Comparison of ENCODE assay signal across 31 cellular contexts in genomic region chr1:56068210-56068609, GRCh38.
DNase-seq lines count a peak whose midpoint lies in the region; ATAC-seq, FAIRE-seq and TF ChIP-seq lines count a peak whose summit lies in the region.
"Had no signal": no experiment of that assay in that cellular context is flagged by ENCODE, and none has a peak within 500 bp of the region (broad histone marks: within the 10 kb centered on the region; RNA-seq: fewer than 3 reads in every experiment).

No MANE protein-coding gene starts in this region.

- H3K27ac ChIP-seq in ascending aorta (peak overlapping the region; percentile 72 to 90), keratinocyte (ENCODE audit: control insufficient read depth, insufficient read depth, low read length) (no peak overlapping the region), thoracic aorta (peak overlapping the region; percentile 52 to 85)
- H3K27ac ChIP-seq: adrenal gland, parathyroid adenoma, Peyer's patch, spleen had no signal

- H3K9me3 Mint-ChIP-seq in HFFc6: no peaks in the 10 kb centered on the region
- H3K9me3 Mint-ChIP-seq: activated CD8-positive, alpha-beta T cell treated with anti-CD3 and anti-CD28 coated beads for 36 hours; activated naive CD4-positive, alpha-beta T cell treated with anti-CD3 and anti-CD28 coated beads, Interleukin-2, amount 10 ng/mL, durations not matched to agents 7 days and 5 days; GM23338; type B pancreatic cell had no signal

- no peak for TF ChIP-seq CTCF in HFFc6 (IDR thresholded peaks at IDR 0.05)
- no peak for TF ChIP-seq CTCF in ascending aorta (IDR thresholded peaks at IDR 0.05)
- no peak for TF ChIP-seq CTCF in keratinocyte (optimal IDR thresholded peaks at IDR 0.05 in 1 of 3, IDR thresholded peaks at IDR 0.05 in 1 of 3, conservative IDR thresholded peaks at IDR 0.05 in 1 of 3; ENCODE audit: extremely low read depth in 1 of 3, insufficient read depth in 2 of 3, low read length in 3 of 3)
- TF ChIP-seq CTCF in thoracic aorta (IDR thresholded peaks at IDR 0.05): no peak

- H3K4me3 Mint-ChIP-seq in HFFc6: no peak overlapping the region; the same call in 1 of the 2 replicates
- no peak overlapping the region for H3K4me3 Mint-ChIP-seq in T-helper 17 cell
- H3K4me3 Mint-ChIP-seq: activated CD4-positive, alpha-beta T cell treated with anti-CD3 and anti-CD28 coated beads for 36 hours; activated CD8-positive, alpha-beta T cell treated with anti-CD3 and anti-CD28 coated beads for 36 hours; activated naive CD4-positive, alpha-beta T cell treated with anti-CD3 and anti-CD28 coated beads, Interleukin-2, amount 10 ng/mL, durations not matched to agents 7 days and 5 days; GM23338; immature natural killer cell; neural crest cell; stimulated activated naive CD8-positive, alpha-beta T cell treated with anti-CD3 and anti-CD28 coated beads, Interleukin-15, amount 100 ng/mL, for 72 hours; type B pancreatic cell had no signal

- DNase-seq in HFFc6 (no peak), ascending aorta (ENCODE audit: low spot score in 2 of 2) (peak in 1 of 2 donors; percentile 72), keratinocyte (ENCODE audit: low read depth, low spot score) (no peak), thoracic aorta (ENCODE audit: low spot score) (no peak), T-helper 17 cell (no peak), superior temporal gyrus (ENCODE audit: extremely low spot score) (no peak)
- DNase-seq in activated CD4-positive, CD25-positive, alpha-beta regulatory T cell treated with anti-CD3 and anti-CD28 coated beads, Interleukin-2, amount 50 U/mL, for 72 hours: no peak
- DNase-seq: activated CD4-positive, alpha-beta T cell treated with anti-CD3 and anti-CD28 coated beads for 36 hours; activated CD8-positive, alpha-beta T cell treated with anti-CD3 and anti-CD28 coated beads for 36 hours; activated naive CD4-positive, alpha-beta T cell treated with anti-CD3 and anti-CD28 coated beads, Interleukin-2, amount 10 ng/mL, durations not matched to agents 7 days and 5 days; adrenal gland; effector CD8-positive, alpha-beta T cell; immature natural killer cell; NCI-H1105; NCI-H187; NCI-H2227 treated with DMSO at 0.1 percent for 48 hours; NCI-H526; Peyer's patch; spleen; stimulated activated CD4-positive, alpha-beta T cell treated with anti-CD3 and anti-CD28 coated beads, Interleukin-2, amount 100 ng/mL, for 24 hours; stimulated activated naive CD8-positive, alpha-beta T cell treated with anti-CD3 and anti-CD28 coated beads, Interleukin-15, amount 100 ng/mL, for 72 hours; SW 1271; T-helper 9 cell had no signal

- H3K27ac Mint-ChIP-seq in HFFc6: peak overlapping the region; percentile 34; the same call in 1 of the 2 replicates
- no peak overlapping the region for H3K27ac Mint-ChIP-seq in T-helper 17 cell
- H3K27ac Mint-ChIP-seq: activated CD4-positive, alpha-beta T cell treated with anti-CD3 and anti-CD28 coated beads for 36 hours; activated CD8-positive, alpha-beta T cell treated with anti-CD3 and anti-CD28 coated beads for 36 hours; activated naive CD4-positive, alpha-beta T cell treated with anti-CD3 and anti-CD28 coated beads, Interleukin-2, amount 10 ng/mL, durations not matched to agents 7 days and 5 days; GM23338; immature natural killer cell; stimulated activated naive CD8-positive, alpha-beta T cell treated with anti-CD3 and anti-CD28 coated beads, Interleukin-15, amount 100 ng/mL, for 72 hours; type B pancreatic cell had no signal

- H3K4me1 ChIP-seq in ascending aorta: peaks cover 10 to 38% of the 10 kb centered on the region in 2 donors
- H3K4me1 ChIP-seq in keratinocyte (ENCODE audit: control insufficient read depth, extremely low read depth, insufficient read depth, low read length): peaks cover 36% of the 10 kb centered on the region
- peaks cover 33 to 95% of the 10 kb centered on the region in 2 donors for H3K4me1 ChIP-seq in thoracic aorta (ENCODE audit: control insufficient read depth in 1 of 2, low read depth in 2 of 2)
- H3K4me1 ChIP-seq: adrenal gland, parathyroid adenoma, Peyer's patch, spleen had no signal

- FAIRE-seq in keratinocyte (lab: Jason Lieb, UNC): peak; percentile 17
- FAIRE-seq: bronchial epithelial cell, colon, GM18507, GM19239 had no signal

- H3K9me1 ChIP-seq in keratinocyte (ENCODE audit: control insufficient read depth, extremely low read depth, insufficient read depth, low read length): no peaks in the 10 kb centered on the region

- H3K4me2 ChIP-seq in keratinocyte (ENCODE audit: control insufficient read depth, extremely low read depth, insufficient read depth, low read depth, low read length): no peak overlapping the region
- H3K4me2 ChIP-seq: GM23338 had no signal

- H3K27me3 ChIP-seq in ascending aorta (no peaks in the 10 kb centered on the region), keratinocyte (ENCODE audit: control insufficient read depth, extremely low read depth, insufficient read depth, low read length) (no peaks in the 10 kb centered on the region), thoracic aorta (replicated peaks; ENCODE audit: insufficient read depth) (no peaks in the 10 kb centered on the region)
- H3K27me3 ChIP-seq: adrenal gland, Peyer's patch, spleen had no signal

- intact Hi-C loops in ascending aorta (cut with DNase I): loop anchor here (2.0 kb wide), 1 partner anchor 511 kb away; the partner anchor contains the start of gene PLPP3

- H3K36me3 Mint-ChIP-seq in HFFc6 (ENCODE audit: low read depth): no peaks in the 10 kb centered on the region
- no peaks in the 10 kb centered on the region for H3K36me3 Mint-ChIP-seq in T-helper 17 cell (ENCODE audit: low read depth)
- H3K36me3 Mint-ChIP-seq: activated naive CD4-positive, alpha-beta T cell treated with anti-CD3 and anti-CD28 coated beads, Interleukin-2, amount 10 ng/mL, durations not matched to agents 7 days and 5 days; immature natural killer cell; type B pancreatic cell had no signal

- H4K20me1 ChIP-seq in keratinocyte (ENCODE audit: control insufficient read depth, extremely low read depth, insufficient read depth, low read length): no peaks in the 10 kb centered on the region

- peak; percentile 33 for ATAC-seq in thoracic aorta (ENCODE audit: insufficient number of reproducible peaks, low FRiP score, low read depth)
- ATAC-seq in T-helper 17 cell: no peak
- ATAC-seq: activated CD4-positive, alpha-beta T cell treated with anti-CD3 and anti-CD28 coated beads for 36 hours; activated CD8-positive, alpha-beta T cell treated with anti-CD3 and anti-CD28 coated beads for 36 hours; GM23338; stimulated activated naive CD8-positive, alpha-beta T cell treated with anti-CD3 and anti-CD28 coated beads, Interleukin-15, amount 100 ng/mL, for 72 hours had no signal

- H3K4me1 Mint-ChIP-seq in HFFc6 (ENCODE audit: low read depth) (peaks cover 63% of the 10 kb centered on the region), T-helper 17 cell (no peaks in the 10 kb centered on the region)
- H3K4me1 Mint-ChIP-seq: activated CD4-positive, alpha-beta T cell treated with anti-CD3 and anti-CD28 coated beads for 36 hours; activated naive CD4-positive, alpha-beta T cell treated with anti-CD3 and anti-CD28 coated beads, Interleukin-2, amount 10 ng/mL, durations not matched to agents 7 days and 5 days; GM23338; immature natural killer cell; stimulated activated naive CD8-positive, alpha-beta T cell treated with anti-CD3 and anti-CD28 coated beads, Interleukin-15, amount 100 ng/mL, for 72 hours had no signal

- H3K27me3 Mint-ChIP-seq in HFFc6 (ENCODE audit: insufficient read depth) (no peaks in the 10 kb centered on the region; the same call in 1 of the 2 replicates), T-helper 17 cell (no peaks in the 10 kb centered on the region)
- H3K27me3 Mint-ChIP-seq: activated CD4-positive, alpha-beta T cell treated with anti-CD3 and anti-CD28 coated beads for 36 hours; activated CD8-positive, alpha-beta T cell treated with anti-CD3 and anti-CD28 coated beads for 36 hours; activated naive CD4-positive, alpha-beta T cell treated with anti-CD3 and anti-CD28 coated beads, Interleukin-2, amount 10 ng/mL, durations not matched to agents 7 days and 5 days; stimulated activated naive CD8-positive, alpha-beta T cell treated with anti-CD3 and anti-CD28 coated beads, Interleukin-15, amount 100 ng/mL, for 72 hours had no signal

- H3K4me3 ChIP-seq in ascending aorta: no peak overlapping the region
- H3K4me3 ChIP-seq in keratinocyte (ENCODE audit: control insufficient read depth in 2 of 3, extremely low read depth in 1 of 3, insufficient read depth in 2 of 3, low read depth in 1 of 3, low read length in 3 of 3): no peak overlapping the region
- no peak overlapping the region for H3K4me3 ChIP-seq in thoracic aorta
- H3K4me3 ChIP-seq: adrenal gland, GM23338, Peyer's patch, spleen had no signal

- H3K9ac ChIP-seq in keratinocyte (ENCODE audit: control insufficient read depth, extremely low read depth, insufficient read depth, low read length): no peak overlapping the region
- H3K9ac ChIP-seq: parathyroid adenoma had no signal

- no peaks in the 10 kb centered on the region for H3K79me2 ChIP-seq in keratinocyte (ENCODE audit: control insufficient read depth, insufficient read depth, low read length)
- H3K79me2 ChIP-seq: parathyroid adenoma had no signal

- H3K9me3 ChIP-seq in ascending aorta: no peaks in the 10 kb centered on the region
- H3K9me3 ChIP-seq in keratinocyte (ENCODE audit: control insufficient read depth, low read depth, low read length): no peaks in the 10 kb centered on the region
- H3K9me3 ChIP-seq in thoracic aorta: no peaks in the 10 kb centered on the region
- H3K9me3 ChIP-seq in T-helper 17 cell (ENCODE audit: control insufficient read depth, low read length, poor library complexity, severe bottlenecking): no peaks in the 10 kb centered on the region
- H3K9me3 ChIP-seq: adrenal gland, Peyer's patch, spleen had no signal

- no peaks in the 10 kb centered on the region for H3K36me3 ChIP-seq in ascending aorta
- no peaks in the 10 kb centered on the region for H3K36me3 ChIP-seq in keratinocyte (ENCODE audit: control insufficient read depth in 2 of 2, extremely low read depth in 1 of 2, insufficient read depth in 2 of 2, low read length in 2 of 2)
- no peaks in the 10 kb centered on the region for H3K36me3 ChIP-seq in thoracic aorta
- H3K36me3 ChIP-seq: adrenal gland, Peyer's patch, spleen had no signal

- dilution Hi-C loops in keratinocyte (cut with MboI; ENCODE audit: extremely low pct_ligation_motif_present, low sequenced_read_pairs): no loop called here

- peak overlapping the region; percentile 25 for H2AFZ ChIP-seq in keratinocyte (ENCODE audit: control insufficient read depth, low read length)
- H2AFZ ChIP-seq: GM23338, parathyroid adenoma had no signal
